In genomic region chr6:1391692-1392309, GRCh38 we compare ENCODE assay signal across 17 cellular contexts. TPM values are rescaled to one million over a fixed set of nuclear protein-coding genes. Genes with fewer than 3 reads are reported as not detected.
DNase-seq lines count a peak whose midpoint lies in the region; ATAC-seq and TF ChIP-seq lines count a peak whose summit lies in the region.
"Had no signal": no experiment of that assay in that cellular context is flagged by ENCODE, and none has a peak within 500 bp of the region (broad histone marks: within the 10 kb centered on the region; RNA-seq: fewer than 3 reads in every experiment).

No MANE protein-coding gene starts in this region.

- ATAC-seq in lung (ENCODE audit: insufficient read depth, low FRiP score) (no peak), GM18868 (IDR thresholded peaks at IDR 0.05; ENCODE audit: unreplicated experiment) (no peak)
- ATAC-seq: GM12878, heart left ventricle had no signal

- 32 to 37% methylated on average over 12 of the region's 12 CpGs for WGBS in lung, 2 donors

- H3K4me1 ChIP-seq in lung (ENCODE audit: control insufficient read depth in 2 of 2, insufficient read depth in 2 of 2, low read length in 2 of 2), result peaks cover 0 to 11% of the 10 kb centered on the region in 2 donors
- H3K4me1 ChIP-seq in stomach smooth muscle (ENCODE audit: control insufficient read depth, insufficient read depth, low read length), result peaks cover 28% of the 10 kb centered on the region

- peaks cover 0 to 4% of the 10 kb centered on the region in 2 donors for H3K9me3 ChIP-seq in lung (ENCODE audit: control insufficient read depth in 2 of 2, insufficient read depth in 1 of 2, low read length in 1 of 2)
- no peaks in the 10 kb centered on the region for H3K9me3 ChIP-seq in stomach smooth muscle (ENCODE audit: control insufficient read depth in 2 of 2, low read length in 2 of 2)
- H3K9me3 ChIP-seq: heart left ventricle had no signal

- H3K27ac ChIP-seq in lung (ENCODE audit: low read depth in 1 of 2, low read length in 1 of 2) (peak overlapping the region in 1 of 2 donors; percentile 57), stomach smooth muscle (ENCODE audit: low read length) (peak overlapping the region; percentile 93)
- H3K27ac ChIP-seq: 22Rv1 had no signal

- H3K27me3 ChIP-seq in lung (ENCODE audit: control insufficient read depth, insufficient read depth) (peaks cover 11% of the 10 kb centered on the region), stomach smooth muscle (ENCODE audit: control insufficient read depth in 1 of 2, insufficient read depth in 2 of 2, low read length in 2 of 2) (peaks cover 0 to 4% of the 10 kb centered on the region in 2 donors)

- TF ChIP-seq CTCF in brain (conservative IDR thresholded peaks at IDR 0.05) (no peak), lung (IDR thresholded peaks at IDR 0.05; ENCODE audit: control extremely low read depth, extremely low read depth) (no peak)

- no peaks in the 10 kb centered on the region for H3K36me3 Mint-ChIP-seq in brain
- H3K36me3 Mint-ChIP-seq: activated naive CD4-positive, alpha-beta T cell treated with anti-CD3 and anti-CD28 coated beads, Interleukin-2, amount 50 U/mL, for 72 hours had no signal

- peaks cover 0 to 6% (median 0%) of the 10 kb centered on the region in 5 experiments for H3K9me3 Mint-ChIP-seq in brain
- H3K9me3 Mint-ChIP-seq: activated naive CD4-positive, alpha-beta T cell treated with anti-CD3 and anti-CD28 coated beads, Interleukin-2, amount 50 U/mL, for 72 hours had no signal

- H3K36me3 ChIP-seq in lung (ENCODE audit: control insufficient read depth in 2 of 2, insufficient read depth in 2 of 2, low read length in 2 of 2) (no peaks in the 10 kb centered on the region), stomach smooth muscle (ENCODE audit: control insufficient read depth in 2 of 2, insufficient read depth in 2 of 2, low read length in 2 of 2) (peaks cover 0 to 9% of the 10 kb centered on the region in 2 donors)
- H3K36me3 ChIP-seq: heart left ventricle had no signal

- H3K4me3 Mint-ChIP-seq in brain, result peak overlapping the region in 3 of 5 experiments; percentile 17 to 76 (median 66)

- peaks cover 40% of the 10 kb centered on the region for H3K4me1 Mint-ChIP-seq in brain

- H3K4me3 ChIP-seq in lung (peak overlapping the region; percentile 28), stomach smooth muscle (ENCODE audit: low read length in 2 of 2) (peak overlapping the region; percentile 81 to 93)
- H3K4me3 ChIP-seq: GM12878 had no signal

- no peak overlapping the region for H3K27ac Mint-ChIP-seq in brain
- H3K27ac Mint-ChIP-seq: activated naive CD4-positive, alpha-beta T cell treated with anti-CD3 and anti-CD28 coated beads, Interleukin-2, amount 50 U/mL, for 72 hours had no signal

- peaks cover 94% of the 10 kb centered on the region for H3K27me3 Mint-ChIP-seq in brain

- DNase-seq in DMS 273 (lab: John Stamatoyannopoulos, UW; ENCODE audit: unreplicated experiment) (peak; percentile 12), DMS 273 treated with DMSO at 0.1 percent for 48 hours (lab: John Stamatoyannopoulos, UW) (no peak), lung (ENCODE audit: low spot score) (no peak), glomerular visceral epithelial cell (ENCODE audit: extremely low spot score) (no peak), NCI-H774 (lab: John Stamatoyannopoulos, UW) (no peak)
- DNase-seq: DMS53, heart left ventricle, KG1 had no signal

- H3K9ac ChIP-seq in stomach smooth muscle (ENCODE audit: low read length in 2 of 2), result peak overlapping the region; percentile 77 to 89

RNA-seq across cellular contexts. Expression of gene FOXF2, which starts 2.4 kb away (rescaled TPM):
- polyA plus RNA-seq in brain (ENCODE audit: insufficient read depth, low read depth, low replicate concordance) (2.6 TPM), lung (10 to 100 TPM in 1 of 2 donors, 1 to 10 TPM in 1; 8.3 to 11.4 TPM)
- 10 to 100 TPM; 17.2 to 22.9 TPM for total RNA-seq in lung
- total RNA-seq: activated naive CD4-positive, alpha-beta T cell treated with anti-CD3 and anti-CD28 coated beads, Interleukin-2, amount 50 U/mL, for 72 hours; dermis microvascular lymphatic vessel endothelial cell; GM12878; pulmonary artery endothelial cell had no signal
- polyA plus RNA-seq: GM12878, liver had no signal
